In genomic region chr15:77649610-77650009, GRCh38 we compare ENCODE assay signal across 31 cellular contexts. TPM values are rescaled to one million over a fixed set of nuclear protein-coding genes. Genes with fewer than 3 reads are reported as not detected.
"Had no signal": no experiment of that assay in that cellular context is flagged by ENCODE, and none has a peak within 500 bp of the region (broad histone marks: within the 10 kb centered on the region; RNA-seq: fewer than 3 reads in every experiment).

No MANE protein-coding gene starts in this region.

- H3K27ac ChIP-seq: ascending aorta, cardiac muscle cell had no signal

- H3K4me3 Mint-ChIP-seq: activated B cell treated with CpG ODN at 0.5 μM for 24 hours; activated CD4-positive, alpha-beta memory T cell treated with anti-CD3 and anti-CD28 coated beads for 36 hours; activated CD4-positive, alpha-beta T cell treated with anti-CD3 and anti-CD28 coated beads, Interleukin-2, amount 10 ng/mL, durations not matched to agents 24 days and 14 days; activated CD8-positive, alpha-beta T cell treated with anti-CD3 and anti-CD28 coated beads for 36 hours; activated naive CD4-positive, alpha-beta T cell treated with anti-CD3 and anti-CD28 coated beads, Interleukin-2, amount 10 ng/mL, durations not matched to agents 7 days and 5 days; activated naive CD4-positive, alpha-beta T cell treated with anti-CD3 and anti-CD28 coated beads, Interleukin-2, amount 50 U/mL, for 24 hours; activated naive CD8-positive, alpha-beta T cell; activated naive CD8-positive, alpha-beta T cell treated with anti-CD3 and anti-CD28 coated beads, Interleukin-2, amount 10 ng/mL, durations not matched to agents 7 days and 5 days; activated naive CD8-positive, alpha-beta T cell treated with anti-CD3 and anti-CD28 coated beads, Interleukin-2, amount 50 U/mL, for 24 hours; activated T-cell treated with anti-CD3 and anti-CD28 coated beads, Interleukin-2, amount 50 U/mL, for 24 hours; brain; T-helper 1 cell treated with Interleukin-12 subunit alpha and Interleukin-12 subunit beta and Interleukin-4 antibody, amounts not matched to agents 30 μg/mL and 1 μg/mL, for 36 hours; T-helper 2 cell treated with Interferon-gamma antibody and Interleukin-4, amounts not matched to agents 5 μg/mL and 100 μg/mL, for 36 hours had no signal

- H3K4me1 Mint-ChIP-seq: activated B cell treated with CpG ODN at 0.5 μM for 24 hours; activated CD4-positive, alpha-beta T cell treated with anti-CD3 and anti-CD28 coated beads, Interleukin-2, amount 10 ng/mL, durations not matched to agents 24 days and 14 days; activated naive CD4-positive, alpha-beta T cell treated with anti-CD3 and anti-CD28 coated beads, Interleukin-2, amount 10 ng/mL, durations not matched to agents 7 days and 5 days; activated naive CD4-positive, alpha-beta T cell treated with anti-CD3 and anti-CD28 coated beads, Interleukin-2, amount 50 U/mL, for 24 hours; activated naive CD8-positive, alpha-beta T cell treated with anti-CD3 and anti-CD28 coated beads, Interleukin-2, amount 10 ng/mL, durations not matched to agents 7 days and 5 days; activated naive CD8-positive, alpha-beta T cell treated with anti-CD3 and anti-CD28 coated beads, Interleukin-2, amount 50 U/mL, for 24 hours had no signal

- H3K27ac Mint-ChIP-seq: activated B cell treated with CpG ODN at 0.5 μM for 24 hours; activated CD4-positive, alpha-beta memory T cell treated with anti-CD3 and anti-CD28 coated beads for 36 hours; activated CD4-positive, alpha-beta T cell treated with anti-CD3 and anti-CD28 coated beads, Interleukin-2, amount 10 ng/mL, durations not matched to agents 24 days and 14 days; activated CD8-positive, alpha-beta T cell treated with anti-CD3 and anti-CD28 coated beads for 36 hours; activated naive CD4-positive, alpha-beta T cell treated with anti-CD3 and anti-CD28 coated beads, Interleukin-2, amount 10 ng/mL, durations not matched to agents 7 days and 5 days; activated naive CD8-positive, alpha-beta T cell; activated naive CD8-positive, alpha-beta T cell treated with anti-CD3 and anti-CD28 coated beads, Interleukin-2, amount 10 ng/mL, durations not matched to agents 7 days and 5 days; activated naive CD8-positive, alpha-beta T cell treated with anti-CD3 and anti-CD28 coated beads, Interleukin-2, amount 50 U/mL, for 24 hours; activated T-cell treated with anti-CD3 and anti-CD28 coated beads, Interleukin-2, amount 50 U/mL, for 24 hours; activated T-helper 2 cell treated with anti-CD3 and anti-CD28 coated beads, Interferon-gamma antibody, Interleukin-2, Interleukin-4, amounts not matched to agents 10 μg/mL and 5 μg/mL and 100 μg/mL, durations not matched to agents 14 hours and 24 hours and 36 hours; T-helper 1 cell treated with Interleukin-12 subunit alpha and Interleukin-12 subunit beta and Interleukin-4 antibody, amounts not matched to agents 30 μg/mL and 1 μg/mL, for 36 hours; T-helper 2 cell treated with Interferon-gamma antibody and Interleukin-4, amounts not matched to agents 5 μg/mL and 100 μg/mL, for 36 hours had no signal

- H3K4me1 ChIP-seq: ascending aorta had no signal

- H3K27me3 ChIP-seq: ascending aorta, cardiac muscle cell had no signal

- H3K27me3 Mint-ChIP-seq: activated CD8-positive, alpha-beta T cell treated with anti-CD3 and anti-CD28 coated beads for 36 hours had no signal

- H3K9me3 Mint-ChIP-seq: activated CD4-positive, alpha-beta T cell treated with anti-CD3 and anti-CD28 coated beads, Interleukin-2, amount 10 ng/mL, durations not matched to agents 24 days and 14 days; activated naive CD4-positive, alpha-beta T cell treated with anti-CD3 and anti-CD28 coated beads, Interleukin-2, amount 50 U/mL, for 24 hours; activated naive CD8-positive, alpha-beta T cell treated with anti-CD3 and anti-CD28 coated beads, Interleukin-2, amount 10 ng/mL, durations not matched to agents 7 days and 5 days; activated naive CD8-positive, alpha-beta T cell treated with anti-CD3 and anti-CD28 coated beads, Interleukin-2, amount 50 U/mL, for 24 hours; activated T-helper 2 cell treated with anti-CD3 and anti-CD28 coated beads, Interferon-gamma antibody, Interleukin-2, Interleukin-4, amounts not matched to agents 10 μg/mL and 5 μg/mL and 100 μg/mL, durations not matched to agents 14 hours and 24 hours and 36 hours had no signal

- DNase-seq: activated B cell treated with CpG ODN at 0.5 μM for 24 hours; activated CD4-positive, alpha-beta T cell treated with anti-CD3 and anti-CD28 coated beads for 4 hours; activated CD4-positive, alpha-beta T cell treated with anti-CD3 and anti-CD28 coated beads, Interleukin-2, amount 10 ng/mL, durations not matched to agents 24 days and 14 days; activated CD4-positive, alpha-beta T cell treated with anti-CD3 and anti-CD28 coated beads, Interleukin-2, amount 50 U/mL, for 1 hour; activated CD4-positive, alpha-beta T cell treated with anti-CD3 and anti-CD28 coated beads, Interleukin-2, amount 50 U/mL, for 4 hours; activated CD4-positive, CD25-positive, alpha-beta regulatory T cell treated with anti-CD3 and anti-CD28 coated beads, Interleukin-2, amount 50 U/mL, for 72 hours; activated CD8-positive, alpha-beta memory T cell treated with anti-CD3 and anti-CD28 coated beads, Interleukin-2, amount 50 U/mL, for 4 hours; activated effector memory CD4-positive, alpha-beta T cell treated with Interleukin-2 at 50 U/mL for 16 hours; activated gamma-delta T cell; activated naive CD4-positive, alpha-beta T cell treated with anti-CD3 and anti-CD28 coated beads, Interleukin-2, amount 10 ng/mL, durations not matched to agents 7 days and 5 days; activated naive CD4-positive, alpha-beta T cell treated with Interleukin-2 at 50 U/mL for 16 hours; activated naive CD8-positive, alpha-beta T cell treated with anti-CD3 and anti-CD28 coated beads, Interleukin-2, amount 10 ng/mL, durations not matched to agents 7 days and 5 days; activated T-cell treated with anti-CD3 and anti-CD28 coated beads, Interleukin-2, amount 50 U/mL, for 24 hours; central memory CD4-positive, alpha-beta T cell; T-helper 1 cell; T-helper 2 cell; T-helper 9 cell had no signal

- H3K36me3 ChIP-seq: ascending aorta, cardiac muscle cell had no signal

- H3K36me3 Mint-ChIP-seq: activated CD4-positive, alpha-beta memory T cell treated with anti-CD3 and anti-CD28 coated beads for 36 hours; activated naive CD4-positive, alpha-beta T cell treated with anti-CD3 and anti-CD28 coated beads, Interleukin-2, amount 10 ng/mL, durations not matched to agents 7 days and 5 days; activated naive CD8-positive, alpha-beta T cell treated with anti-CD3 and anti-CD28 coated beads, Interleukin-2, amount 10 ng/mL, durations not matched to agents 7 days and 5 days had no signal

- FAIRE-seq: bronchial epithelial cell, TTC549 had no signal

- H3K4me3 ChIP-seq: ascending aorta, cardiac muscle cell had no signal

RNA-seq across cellular contexts. Expression of gene LINGO1, which starts 16.9 kb away (rescaled TPM):
- total RNA-seq: activated B cell treated with CpG ODN at 0.5 μM for 24 hours; activated CD4-positive, alpha-beta memory T cell treated with anti-CD3 and anti-CD28 coated beads for 36 hours; activated CD4-positive, alpha-beta T cell treated with anti-CD3 and anti-CD28 coated beads, Interleukin-2, amount 10 ng/mL, durations not matched to agents 24 days and 14 days; activated CD8-positive, alpha-beta memory T cell treated with anti-CD3 and anti-CD28 coated beads for 36 hours; activated CD8-positive, alpha-beta T cell treated with anti-CD3 and anti-CD28 coated beads for 36 hours; activated naive CD8-positive, alpha-beta T cell treated with anti-CD3 and anti-CD28 coated beads, Interleukin-2, amount 10 ng/mL, durations not matched to agents 7 days and 5 days; activated T-helper 2 cell treated with anti-CD3 and anti-CD28 coated beads, Interferon-gamma antibody, Interleukin-2, Interleukin-4, amounts not matched to agents 10 μg/mL and 5 μg/mL and 100 μg/mL, durations not matched to agents 14 hours and 24 hours and 36 hours; bronchial epithelial cell had no signal
